Comparison of ENCODE assay signal across 8 cellular contexts in the genomic region with DNA sequence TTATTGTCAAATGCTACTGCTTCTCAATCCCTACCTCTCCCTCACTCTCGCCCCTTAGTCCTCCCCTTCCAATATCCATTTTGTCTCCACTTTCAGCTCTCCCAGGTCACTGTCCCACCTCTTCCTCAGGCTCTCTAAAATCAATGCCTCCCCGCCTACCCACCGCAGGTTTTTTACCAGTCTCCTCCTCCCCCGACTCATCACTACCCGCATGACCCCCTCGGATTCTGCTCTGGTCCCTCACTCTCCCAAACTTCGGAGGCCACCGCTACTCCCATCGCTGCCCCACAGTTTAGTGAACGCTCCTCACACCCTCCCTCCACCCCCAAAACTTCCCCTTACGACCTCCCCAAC. TPM values are rescaled to one million over a fixed set of nuclear protein-coding genes. Genes with fewer than 3 reads are reported as not detected.
A peak's percentile ranks its signal among the peaks of the same experiment; 100 is the strongest.
DNase-seq lines count a peak whose midpoint lies in the region; ATAC-seq and TF ChIP-seq lines count a peak whose summit lies in the region.

No MANE protein-coding gene starts in this region.

- peak overlapping the region; percentile 93 for H3K9ac ChIP-seq in Loucy (ENCODE audit: low read depth, low read length, poor library complexity, severe bottlenecking)

- ATAC-seq in gastrocnemius medialis (peak; percentile 20 to 22), GM21529 (IDR thresholded peaks at IDR 0.05; ENCODE audit: unreplicated experiment) (no peak), HG03025 (IDR thresholded peaks at IDR 0.05; ENCODE audit: low FRiP score, unreplicated experiment) (no peak)

- H3K4me1 ChIP-seq in Loucy (ENCODE audit: insufficient read depth, low read length, poor library complexity, severe bottlenecking) = peaks cover 52% of the 10 kb centered on the region
- peaks cover 42% of the 10 kb centered on the region for H3K4me1 ChIP-seq in left ventricle myocardium inferior
- peaks cover 23 to 26% of the 10 kb centered on the region in 2 donors for H3K4me1 ChIP-seq in gastrocnemius medialis

- peak; percentile 31 for DNase-seq in activated CD4-positive, alpha-beta T cell treated with anti-CD3 and anti-CD28 coated beads for 4 hours
- no peak for DNase-seq in activated CD4-positive, alpha-beta T cell treated with anti-CD3 and anti-CD28 coated beads for 1 hour
- DNase-seq in left ventricle myocardium inferior = no peak
- no peak for DNase-seq in gastrocnemius medialis

- peaks cover 24% of the 10 kb centered on the region for H4K20me1 ChIP-seq in Loucy (ENCODE audit: insufficient read depth, low read length, poor library complexity, severe bottlenecking)

- no peaks in the 10 kb centered on the region for H3K36me3 Mint-ChIP-seq in activated naive CD4-positive, alpha-beta T cell treated with anti-CD3 and anti-CD28 coated beads, Interleukin-2, amount 50 U/mL, for 24 hours

- H3K36me3 ChIP-seq in Loucy (ENCODE audit: insufficient read depth, low read length) (no peaks in the 10 kb centered on the region), left ventricle myocardium inferior (no peaks in the 10 kb centered on the region), gastrocnemius medialis (no peaks in the 10 kb centered on the region)

- peaks cover 54% of the 10 kb centered on the region for H3K79me2 ChIP-seq in Loucy (ENCODE audit: insufficient read depth, low read length)

- peak overlapping the region; percentile 88 for H3K27ac ChIP-seq in left ventricle myocardium inferior (replicated peaks)
- H3K27ac ChIP-seq in gastrocnemius medialis = peak overlapping the region; percentile 75 to 85 (median 81)

- H3K9me3 Mint-ChIP-seq in activated naive CD4-positive, alpha-beta T cell treated with anti-CD3 and anti-CD28 coated beads, Interleukin-2, amount 50 U/mL, for 24 hours = no peaks in the 10 kb centered on the region

- peak overlapping the region; percentile 96 for H3K4me3 Mint-ChIP-seq in activated naive CD4-positive, alpha-beta T cell treated with anti-CD3 and anti-CD28 coated beads, Interleukin-2, amount 50 U/mL, for 24 hours

- peak overlapping the region; percentile 92 for H3K4me2 ChIP-seq in Loucy (ENCODE audit: low read depth, low read length, poor library complexity, severe bottlenecking)

- H3K9me2 ChIP-seq in Loucy (replicated peaks; ENCODE audit: low read depth, low read length) = no peaks in the 10 kb centered on the region

- peaks cover 8% of the 10 kb centered on the region; the same call in 1 of the 2 replicates for H3F3A ChIP-seq in Loucy (ENCODE audit: low read depth)

- peaks cover 47% of the 10 kb centered on the region for H3K4me1 Mint-ChIP-seq in activated naive CD4-positive, alpha-beta T cell treated with anti-CD3 and anti-CD28 coated beads, Interleukin-2, amount 50 U/mL, for 24 hours

- H3K27me3 Mint-ChIP-seq in activated naive CD4-positive, alpha-beta T cell treated with anti-CD3 and anti-CD28 coated beads, Interleukin-2, amount 50 U/mL, for 24 hours = no peaks in the 10 kb centered on the region

- in situ Hi-C loops in gastrocnemius medialis (cut with MboI; ENCODE audit: low sequenced_read_pairs in 4 of 4) = no loop called here

- TF ChIP-seq CTCF in Loucy (conservative IDR thresholded peaks at IDR 0.05; ENCODE audit: low read length) (no peak), left ventricle myocardium inferior (IDR thresholded peaks at IDR 0.05; ENCODE audit: borderline replicate concordance) (no peak), gastrocnemius medialis (IDR thresholded peaks at IDR 0.05 in 4 of 5, conservative IDR thresholded peaks at IDR 0.05 in 1 of 5) (no peak)

- peak overlapping the region; percentile 94 for H2AFZ ChIP-seq in Loucy (ENCODE audit: low read length)

- no peaks in the 10 kb centered on the region for H3K9me3 ChIP-seq in Loucy (ENCODE audit: insufficient read depth, low read depth, low read length)
- no peaks in the 10 kb centered on the region for H3K9me3 ChIP-seq in left ventricle myocardium inferior (replicated peaks)
- H3K9me3 ChIP-seq in gastrocnemius medialis = no peaks in the 10 kb centered on the region

- intact Hi-C loops in left ventricle myocardium inferior (cut with micrococcal nuclease) (no loop called here), gastrocnemius medialis (cut with DNase I; ENCODE audit: low total_unique reads) (loop anchor here (5.0 to 10.0 kb wide), 2 partner anchors 92 to 271 kb away; partner anchors contain the start of gene NF1)

- H3K27ac Mint-ChIP-seq in activated naive CD4-positive, alpha-beta T cell treated with anti-CD3 and anti-CD28 coated beads, Interleukin-2, amount 50 U/mL, for 24 hours = peak overlapping the region; percentile 96

- no peaks in the 10 kb centered on the region for H3K27me3 ChIP-seq in Loucy (ENCODE audit: insufficient read depth, low read length, poor library complexity, severe bottlenecking)
- no peaks in the 10 kb centered on the region for H3K27me3 ChIP-seq in left ventricle myocardium inferior (ENCODE audit: low read depth)
- H3K27me3 ChIP-seq in gastrocnemius medialis = no peaks in the 10 kb centered on the region

- H3K4me3 ChIP-seq in Loucy (ENCODE audit: low read length, poor library complexity, severe bottlenecking) (peak overlapping the region; percentile 88), left ventricle myocardium inferior (peak overlapping the region; percentile 87), gastrocnemius medialis (peak overlapping the region; percentile 94 to 98 (median 94))

- TF ChIP-seq POLR2A in gastrocnemius medialis (IDR thresholded peaks at IDR 0.05) = no peak

RNA-seq across cellular contexts. Expression of gene CRLF3, which starts 0.5 kb away (rescaled TPM):
- total RNA-seq in left ventricle myocardium inferior = 4.7 TPM
- 1 to 10 TPM; 3.5 to 6.4 (median 5.0) TPM for total RNA-seq in gastrocnemius medialis

RNA-seq across cellular contexts. Expression of gene ATAD5, which starts 7.8 kb away (rescaled TPM):
- 0.36 TPM for total RNA-seq in left ventricle myocardium inferior
- under 1 TPM; 0.10 to 0.39 (median 0.20) TPM for total RNA-seq in gastrocnemius medialis

Comparison
In these comparisons a context has a peak if more than half of its experiments do, and no peak if none do; other contexts are left out.
1. DNase-seq: peak in activated CD4-positive, alpha-beta T cell treated with anti-CD3 and anti-CD28 coated beads for 4 hours (2 of 2); none in activated CD4-positive, alpha-beta T cell treated with anti-CD3 and anti-CD28 coated beads for 1 hour (single experiment), left ventricle myocardium inferior (single experiment) and gastrocnemius medialis (0 of 2).
2. ATAC-seq: peak in gastrocnemius medialis (2 of 2); none in GM21529 (single experiment) and HG03025 (single experiment).
3. Peak in every context shown above with its lines, with median percentiles within 50 percentile points of each other: H3K4me3 ChIP-seq.